Comparison of ENCODE assay signal across 1 cellular context in genomic region chr20:36199293-36200257, GRCh38.
A peak's percentile ranks its signal among the peaks of the same experiment; 100 is the strongest.
TF ChIP-seq lines count a peak whose summit lies in the region.

No MANE protein-coding gene starts in this region.

TF ChIP-seq in HepG2, 621 proteins besides CTCF, POLR2A, EP300 and RAD21 (continued from another document and continues in another):
- TF ChIP-seq ZBTB43 (CRISPR knock-in tag; conservative IDR thresholded peaks at IDR 0.05) (no peak), ZNF883 (CRISPR knock-in tag; IDR thresholded peaks at IDR 0.05; ENCODE audit: not compliant biosample characterization) (no peak), MEF2D (CRISPR knock-in tag; IDR thresholded peaks at IDR 0.05) (no peak; the same call in 1 of the 2 replicates), ZNF572 (CRISPR knock-in tag; IDR thresholded peaks at IDR 0.05) (no peak), ZNF614 (CRISPR knock-in tag; IDR thresholded peaks at IDR 0.05; ENCODE audit: borderline replicate concordance) (peak; percentile 35; the same call in 1 of the 2 replicates), SRSF1 (optimal IDR thresholded peaks at IDR 0.05; ENCODE audit: low read depth, low read length) (no peak), SMARCE1 (IDR thresholded peaks at IDR 0.05; ENCODE audit: borderline replicate concordance) (no peak), ZBTB1 (CRISPR knock-in tag; IDR thresholded peaks at IDR 0.05; ENCODE audit: borderline replicate concordance) (no peak), ZNF280B (CRISPR knock-in tag; IDR thresholded peaks at IDR 0.05; ENCODE audit: borderline replicate concordance) (peak; percentile 88), ZNF749 (CRISPR knock-in tag; IDR thresholded peaks at IDR 0.05; ENCODE audit: borderline replicate concordance) (no peak), ZNF333 (CRISPR knock-in tag; IDR thresholded peaks at IDR 0.05; ENCODE audit: borderline replicate concordance) (no peak), GZF1 (CRISPR knock-in tag; IDR thresholded peaks at IDR 0.05) (no peak), KDM1A (CRISPR knock-in tag; IDR thresholded peaks at IDR 0.05) (no peak), ZNF205 (CRISPR knock-in tag; IDR thresholded peaks at IDR 0.05) (0 out of 2 replicates have a peak, but pooled peaks have one; percentile 28), ZNF570 (CRISPR knock-in tag; IDR thresholded peaks at IDR 0.05; ENCODE audit: borderline replicate concordance) (no peak), ZNF720 (CRISPR knock-in tag; IDR thresholded peaks at IDR 0.05) (0 out of 2 replicates have a peak, but pooled peaks have one; percentile 3), GTF2F1 (IDR thresholded peaks at IDR 0.05; ENCODE audit: low read length) (no peak), PRDM15 (CRISPR knock-in tag; IDR thresholded peaks at IDR 0.05) (peak; percentile 48; the same call in 1 of the 2 replicates), ZSCAN9 (CRISPR knock-in tag; IDR thresholded peaks at IDR 0.05; ENCODE audit: borderline replicate concordance) (no peak), ZNF556 (CRISPR knock-in tag; IDR thresholded peaks at IDR 0.05; ENCODE audit: borderline replicate concordance) (no peak), CREBL2 (CRISPR knock-in tag; IDR thresholded peaks at IDR 0.05; ENCODE audit: borderline replicate concordance) (no peak), HOXA7 (CRISPR knock-in tag; IDR thresholded peaks at IDR 0.05) (no peak), MYNN (CRISPR knock-in tag; IDR thresholded peaks at IDR 0.05; ENCODE audit: low read depth) (no peak), MEIS2 (CRISPR knock-in tag; IDR thresholded peaks at IDR 0.05) (no peak), EEA1 (CRISPR knock-in tag; IDR thresholded peaks at IDR 0.05; ENCODE audit: borderline replicate concordance) (peak; percentile 83; the same call in 1 of the 2 replicates), ATF2 (CRISPR knock-in tag; IDR thresholded peaks at IDR 0.05) (peak; percentile 28; the same call in 1 of the 2 replicates), PHB2 (IDR thresholded peaks at IDR 0.05; ENCODE audit: partially characterized antibody) (no peak), ZNF543 (CRISPR knock-in tag; IDR thresholded peaks at IDR 0.05) (no peak), JARID2 (CRISPR knock-in tag; IDR thresholded peaks at IDR 0.05; ENCODE audit: insufficient replicate concordance) (peak; percentile 71), CEBPG (CRISPR knock-in tag; IDR thresholded peaks at IDR 0.05) (peak; percentile 40; the same call in 1 of the 2 replicates), TBL1XR1 (IDR thresholded peaks at IDR 0.05; ENCODE audit: borderline replicate concordance, low read length, partially characterized antibody) (peak; percentile 31), MAX (IDR thresholded peaks at IDR 0.05) (no peak; the same call in 1 of the 2 replicates), ARNTL (CRISPR knock-in tag; IDR thresholded peaks at IDR 0.05) (no peak), ZNF17 (CRISPR knock-in tag; IDR thresholded peaks at IDR 0.05) (no peak), RXRB (CRISPR knock-in tag; IDR thresholded peaks at IDR 0.05; ENCODE audit: borderline replicate concordance) (peak; percentile 66; the same call in 1 of the 2 replicates), XRCC5 (optimal IDR thresholded peaks at IDR 0.05; ENCODE audit: low read length) (peak; percentile 95), ZBTB8A (CRISPR knock-in tag; IDR thresholded peaks at IDR 0.05; ENCODE audit: borderline replicate concordance, low read depth) (no peak), RBM39 (IDR thresholded peaks at IDR 0.05; ENCODE audit: low read depth, low read length, poor library complexity, severe bottlenecking) (no peak), ARID2 (CRISPR knock-in tag; IDR thresholded peaks at IDR 0.05; ENCODE audit: borderline replicate concordance) (no peak), ZNF264 (CRISPR knock-in tag; IDR thresholded peaks at IDR 0.05) (no peak), FLYWCH1 (CRISPR knock-in tag; IDR thresholded peaks at IDR 0.05) (no peak), ZNF20 (CRISPR knock-in tag; IDR thresholded peaks at IDR 0.05) (no peak), MTA3 (CRISPR knock-in tag; IDR thresholded peaks at IDR 0.05) (no peak), ZMYM4 (CRISPR knock-in tag; IDR thresholded peaks at IDR 0.05) (no peak)
- TF ChIP-seq, protein P1, sequence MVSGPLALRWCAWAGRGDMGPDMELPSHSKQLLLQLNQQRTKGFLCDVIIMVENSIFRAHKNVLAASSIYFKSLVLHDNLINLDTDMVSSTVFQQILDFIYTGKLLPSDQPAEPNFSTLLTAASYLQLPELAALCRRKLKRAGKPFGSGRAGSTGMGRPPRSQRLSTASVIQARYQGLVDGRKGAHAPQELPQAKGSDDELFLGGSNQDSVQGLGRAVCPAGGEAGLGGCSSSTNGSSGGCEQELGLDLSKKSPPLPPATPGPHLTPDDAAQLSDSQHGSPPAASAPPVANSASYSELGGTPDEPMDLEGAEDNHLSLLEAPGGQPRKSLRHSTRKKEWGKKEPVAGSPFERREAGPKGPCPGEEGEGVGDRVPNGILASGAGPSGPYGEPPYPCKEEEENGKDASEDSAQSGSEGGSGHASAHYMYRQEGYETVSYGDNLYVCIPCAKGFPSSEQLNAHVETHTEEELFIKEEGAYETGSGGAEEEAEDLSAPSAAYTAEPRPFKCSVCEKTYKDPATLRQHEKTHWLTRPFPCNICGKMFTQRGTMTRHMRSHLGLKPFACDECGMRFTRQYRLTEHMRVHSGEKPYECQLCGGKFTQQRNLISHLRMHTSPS (CRISPR knock-in tag; IDR thresholded peaks at IDR 0.05; ENCODE audit: low read depth): no peak
- TF ChIP-seq, protein P2, sequence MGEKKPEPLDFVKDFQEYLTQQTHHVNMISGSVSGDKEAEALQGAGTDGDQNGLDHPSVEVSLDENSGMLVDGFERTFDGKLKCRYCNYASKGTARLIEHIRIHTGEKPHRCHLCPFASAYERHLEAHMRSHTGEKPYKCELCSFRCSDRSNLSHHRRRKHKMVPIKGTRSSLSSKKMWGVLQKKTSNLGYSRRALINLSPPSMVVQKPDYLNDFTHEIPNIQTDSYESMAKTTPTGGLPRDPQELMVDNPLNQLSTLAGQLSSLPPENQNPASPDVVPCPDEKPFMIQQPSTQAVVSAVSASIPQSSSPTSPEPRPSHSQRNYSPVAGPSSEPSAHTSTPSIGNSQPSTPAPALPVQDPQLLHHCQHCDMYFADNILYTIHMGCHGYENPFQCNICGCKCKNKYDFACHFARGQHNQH (CRISPR knock-in tag; IDR thresholded peaks at IDR 0.05): peak; percentile 76; the same call in 1 of the 2 replicates
- TF ChIP-seq, protein P3, sequence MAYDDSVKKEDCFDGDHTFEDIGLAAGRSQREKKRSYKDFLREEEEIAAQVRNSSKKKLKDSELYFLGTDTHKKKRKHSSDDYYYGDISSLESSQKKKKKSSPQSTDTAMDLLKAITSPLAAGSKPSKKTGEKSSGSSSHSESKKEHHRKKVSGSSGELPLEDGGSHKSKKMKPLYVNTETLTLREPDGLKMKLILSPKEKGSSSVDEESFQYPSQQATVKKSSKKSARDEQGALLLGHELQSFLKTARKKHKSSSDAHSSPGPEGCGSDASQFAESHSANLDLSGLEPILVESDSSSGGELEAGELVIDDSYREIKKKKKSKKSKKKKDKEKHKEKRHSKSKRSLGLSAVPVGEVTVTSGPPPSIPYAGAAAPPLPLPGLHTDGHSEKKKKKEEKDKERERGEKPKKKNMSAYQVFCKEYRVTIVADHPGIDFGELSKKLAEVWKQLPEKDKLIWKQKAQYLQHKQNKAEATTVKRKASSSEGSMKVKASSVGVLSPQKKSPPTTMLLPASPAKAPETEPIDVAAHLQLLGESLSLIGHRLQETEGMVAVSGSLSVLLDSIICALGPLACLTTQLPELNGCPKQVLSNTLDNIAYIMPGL (CRISPR knock-in tag; IDR thresholded peaks at IDR 0.05; ENCODE audit: borderline replicate concordance in 1 of 2, low read depth in 1 of 2): peak in 1 of 2 experiments; percentile 79; a peak in 1 of 4 replicates
- TF ChIP-seq, protein P4, sequence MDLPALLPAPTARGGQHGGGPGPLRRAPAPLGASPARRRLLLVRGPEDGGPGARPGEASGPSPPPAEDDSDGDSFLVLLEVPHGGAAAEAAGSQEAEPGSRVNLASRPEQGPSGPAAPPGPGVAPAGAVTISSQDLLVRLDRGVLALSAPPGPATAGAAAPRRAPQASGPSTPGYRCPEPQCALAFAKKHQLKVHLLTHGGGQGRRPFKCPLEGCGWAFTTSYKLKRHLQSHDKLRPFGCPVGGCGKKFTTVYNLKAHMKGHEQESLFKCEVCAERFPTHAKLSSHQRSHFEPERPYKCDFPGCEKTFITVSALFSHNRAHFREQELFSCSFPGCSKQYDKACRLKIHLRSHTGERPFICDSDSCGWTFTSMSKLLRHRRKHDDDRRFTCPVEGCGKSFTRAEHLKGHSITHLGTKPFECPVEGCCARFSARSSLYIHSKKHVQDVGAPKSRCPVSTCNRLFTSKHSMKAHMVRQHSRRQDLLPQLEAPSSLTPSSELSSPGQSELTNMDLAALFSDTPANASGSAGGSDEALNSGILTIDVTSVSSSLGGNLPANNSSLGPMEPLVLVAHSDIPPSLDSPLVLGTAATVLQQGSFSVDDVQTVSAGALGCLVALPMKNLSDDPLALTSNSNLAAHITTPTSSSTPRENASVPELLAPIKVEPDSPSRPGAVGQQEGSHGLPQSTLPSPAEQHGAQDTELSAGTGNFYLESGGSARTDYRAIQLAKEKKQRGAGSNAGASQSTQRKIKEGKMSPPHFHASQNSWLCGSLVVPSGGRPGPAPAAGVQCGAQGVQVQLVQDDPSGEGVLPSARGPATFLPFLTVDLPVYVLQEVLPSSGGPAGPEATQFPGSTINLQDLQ (CRISPR knock-in tag; IDR thresholded peaks at IDR 0.05): no peak
